In the genomic region with DNA sequence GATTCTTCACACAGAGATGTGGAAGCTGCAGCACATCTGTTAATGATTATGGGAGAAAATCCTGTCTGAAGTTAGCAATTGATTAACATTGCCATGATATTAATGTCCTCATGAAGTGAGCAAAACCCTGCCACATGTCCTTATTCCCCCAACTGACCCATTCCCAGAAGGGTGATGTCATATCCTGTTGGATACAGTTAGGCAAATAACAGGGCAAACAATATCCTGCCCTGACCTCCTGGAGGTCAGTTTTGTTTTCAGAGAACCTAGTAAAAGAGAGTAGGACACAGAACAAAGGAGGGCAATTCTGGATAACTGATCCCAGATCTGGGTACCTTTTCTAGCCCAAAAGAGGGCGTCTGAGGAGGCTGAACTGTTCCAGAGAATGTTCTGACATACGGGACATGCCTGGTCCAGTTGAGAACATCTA, we compare ENCODE assay signal across 15 cellular contexts. TPM values are rescaled to one million over a fixed set of nuclear protein-coding genes. Genes with fewer than 3 reads are reported as not detected.
DNase-seq lines count a peak whose midpoint lies in the region; ATAC-seq, FAIRE-seq and TF ChIP-seq lines count a peak whose summit lies in the region.
"Had no signal": no experiment of that assay in that cellular context is flagged by ENCODE, and none has a peak within 500 bp of the region (broad histone marks: within the 10 kb centered on the region; RNA-seq: fewer than 3 reads in every experiment).

No MANE protein-coding gene starts in this region.

- peak; percentile 93 for FAIRE-seq in RCC 7860 (lab: Jason Lieb, UNC)
- FAIRE-seq: GM19239 had no signal

- WGBS in psoas muscle, 3 donors = 63 to 78% (median 65%) methylated on average over 2 of the region's 2 CpGs

- H3K36me3 ChIP-seq in fibroblast of lung (ENCODE audit: control insufficient read depth, insufficient read depth, low read length) (peaks cover 3% of the 10 kb centered on the region), psoas muscle (ENCODE audit: insufficient read depth in 1 of 2, low read depth in 1 of 2) (peaks cover 0 to 4% of the 10 kb centered on the region in 2 donors)
- H3K36me3 ChIP-seq: colonic mucosa had no signal

- peak; percentile 34 for DNase-seq in GM03348 (ENCODE audit: low spot score)
- DNase-seq in RCC 7860 (ENCODE audit: low spot score) = peak; percentile 93
- DNase-seq in fibroblast of lung (ENCODE audit: low read depth in 2 of 2) = peak; percentile 47 to 49
- DNase-seq in psoas muscle = no peak
- no peak for DNase-seq in GF-D8 (lab: John Stamatoyannopoulos, UW)
- no peak for DNase-seq in effector CD8-positive, alpha-beta T cell (lab: John Stamatoyannopoulos, UW)
- DNase-seq in COLO829 (ENCODE audit: low spot score) = no peak
- DNase-seq: activated CD4-positive, alpha-beta memory T cell treated with anti-CD3 and anti-CD28 coated beads for 36 hours; activated naive CD4-positive, alpha-beta T cell; colonic mucosa; COR-L47; NCI-H1105 treated with DMSO at 0.1 percent for 48 hours; NCI-H526 had no signal

- no peak overlapping the region for H3K9ac ChIP-seq in fibroblast of lung (ENCODE audit: insufficient read depth, low read length)

- TF ChIP-seq CTCF in fibroblast of lung (conservative IDR thresholded peaks at IDR 0.05 in 1 of 2, IDR thresholded peaks at IDR 0.05 in 1 of 2; ENCODE audit: low read depth in 1 of 2, low read length in 2 of 2) (no peak), psoas muscle (IDR thresholded peaks at IDR 0.05) (no peak)

- no peaks in the 10 kb centered on the region for H4K20me1 ChIP-seq in fibroblast of lung (ENCODE audit: control insufficient read depth, extremely low read depth, insufficient read depth, low read length)

- peaks cover 98% of the 10 kb centered on the region for H3K79me2 ChIP-seq in fibroblast of lung (ENCODE audit: control insufficient read depth, insufficient read depth, low read length)

- H3K4me1 ChIP-seq in fibroblast of lung (ENCODE audit: control insufficient read depth, extremely low read depth, insufficient read depth, low read length) = peaks cover 48% of the 10 kb centered on the region
- peaks cover 69% of the 10 kb centered on the region for H3K4me1 ChIP-seq in psoas muscle
- H3K4me1 ChIP-seq: colonic mucosa had no signal

- peak overlapping the region; percentile 40 for H3K4me2 ChIP-seq in fibroblast of lung (ENCODE audit: extremely low read depth, insufficient read depth, low read length)

- H3K4me3 ChIP-seq in fibroblast of lung (replicated peaks in 1 of 4; ENCODE audit: control extremely low read depth in 1 of 4, insufficient read depth in 1 of 4, low read depth in 3 of 4, low read length in 4 of 4) (no peak overlapping the region), psoas muscle (no peak overlapping the region)
- H3K4me3 ChIP-seq: colonic mucosa had no signal

- H3K27me3 ChIP-seq in fibroblast of lung (ENCODE audit: control insufficient read depth, insufficient read depth, low read length) (no peaks in the 10 kb centered on the region), psoas muscle (ENCODE audit: insufficient read depth in 3 of 3, low read length in 2 of 3) (no peaks in the 10 kb centered on the region)
- H3K27me3 ChIP-seq: colonic mucosa had no signal

- peak overlapping the region; percentile 80 for H3K27ac ChIP-seq in fibroblast of lung (ENCODE audit: insufficient read depth, low read length)
- peak overlapping the region; percentile 97 for H3K27ac ChIP-seq in psoas muscle
- H3K27ac ChIP-seq: colonic mucosa had no signal

- ATAC-seq in psoas muscle = no peak
- ATAC-seq in GM19328 (IDR thresholded peaks at IDR 0.05; ENCODE audit: unreplicated experiment) = no peak

- H2AFZ ChIP-seq in fibroblast of lung (ENCODE audit: low read length) = no peak overlapping the region

- H3K9me3 ChIP-seq in fibroblast of lung (ENCODE audit: control insufficient read depth, insufficient read depth, low read depth, low read length) = no peaks in the 10 kb centered on the region
- H3K9me3 ChIP-seq in psoas muscle = no peaks in the 10 kb centered on the region
- H3K9me3 ChIP-seq: colonic mucosa had no signal

- intact Hi-C loops in psoas muscle (cut with DNase I) = no loop called here

RNA-seq across cellular contexts. Expression of gene ABLIM3, which starts 11.0 kb away (rescaled TPM):
- 37.2 and 48.1 TPM in 2 replicates for total RNA-seq in fibroblast of lung
- polyA plus RNA-seq in fibroblast of lung = 49.9 and 67.8 TPM in 2 replicates
- polyA plus RNA-seq in fibroblast of lung (2012) = 56.3 and 70.6 TPM in 2 replicates
- 124 and 233 TPM in 2 replicates for polyA minus RNA-seq in fibroblast of lung (ENCODE audit: low replicate concordance)
- 10 to 100 TPM; 34.3 to 54.5 (median 42.8) TPM for total RNA-seq in psoas muscle
- polyA plus RNA-seq in psoas muscle = 10 to 100 TPM; 18.7 to 35.0 (median 23.8) TPM

Comparison
In these comparisons a context has a peak if more than half of its experiments do, and no peak if none do; other contexts are left out.
1. DNase-seq: peak in GM03348 (single experiment), RCC 7860 (single experiment) and fibroblast of lung (2 of 2); none in psoas muscle (0 of 2), GF-D8 (single experiment), effector CD8-positive, alpha-beta T cell (single experiment) and COLO829 (single experiment).